ENCODE assay signal across 8 cellular contexts in the genomic region with DNA sequence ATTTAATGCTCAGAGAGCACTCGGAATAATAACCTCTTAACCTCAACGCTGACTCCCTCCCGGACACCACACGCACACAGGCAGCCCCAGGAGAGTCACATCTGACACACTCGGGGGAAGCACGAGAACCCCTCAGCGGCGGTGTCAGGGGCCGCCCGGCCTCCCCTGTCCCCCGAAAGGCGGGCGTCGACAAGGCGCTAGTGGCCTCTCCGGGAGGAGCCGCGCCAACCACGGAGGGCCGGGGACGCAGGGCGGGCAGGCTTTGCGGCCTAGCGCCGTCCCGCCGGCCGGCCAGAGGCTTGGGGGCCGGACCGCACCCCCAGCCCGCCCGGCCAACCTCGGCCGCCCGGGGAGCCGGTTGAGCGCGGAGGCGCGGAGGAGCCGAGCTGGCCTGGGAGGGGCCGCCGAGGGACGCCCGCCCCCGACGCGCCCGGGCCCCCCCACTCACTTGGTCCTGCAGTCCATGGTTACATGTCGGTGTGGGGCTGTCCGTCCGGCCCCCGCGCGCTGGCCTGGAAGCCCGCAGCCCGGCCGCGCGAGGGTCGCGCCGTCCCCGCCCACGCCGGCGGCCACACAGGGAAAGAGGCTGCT. TPM values are rescaled to one million over a fixed set of nuclear protein-coding genes. Genes with fewer than 3 reads are reported as not detected.
A peak's percentile ranks its signal among the peaks of the same experiment; 100 is the strongest.
DNase-seq lines count a peak whose midpoint lies in the region; ATAC-seq, FAIRE-seq and TF ChIP-seq lines count a peak whose summit lies in the region.

No MANE protein-coding gene starts in this region.

- H3K4me1 ChIP-seq in MM.1S (ENCODE audit: low read length) (peaks cover 52% of the 10 kb centered on the region), endothelial cell of umbilical vein (ENCODE audit: control insufficient read depth, extremely low read depth, insufficient read depth, low read length) (peaks cover 21% of the 10 kb centered on the region), muscle layer of colon (ENCODE audit: insufficient read depth, low read length) (peaks cover 19% of the 10 kb centered on the region)

- ATAC-seq in stimulated activated naive B cell treated with anti-CD40 and anti-IgM and Interleukin-4, amounts not matched to agents 10 μg/mL and 1 μg/mL and 100 μg/mL, for 72 hours (replicated peaks): peak; percentile 61 to 65

- H3F3A ChIP-seq in MM.1S (ENCODE audit: insufficient read depth, low read length): peaks cover 78% of the 10 kb centered on the region

- dilution Hi-C loops in endothelial cell of umbilical vein (cut with MboI; ENCODE audit: extremely low pct_ligation_motif_present, low sequenced_read_pairs): no loop called here

- peaks cover 0 to 1% of the 10 kb centered on the region in 2 donors for H3K36me3 Mint-ChIP-seq in stimulated activated naive B cell treated with anti-CD40 and anti-IgM and Interleukin-4, amounts not matched to agents 10 μg/mL and 1 μg/mL and 100 μg/mL, for 72 hours

- H3K36me3 ChIP-seq in MM.1S (replicated peaks; ENCODE audit: insufficient read depth, low read length) (no peaks in the 10 kb centered on the region), endothelial cell of umbilical vein (ENCODE audit: control insufficient read depth in 2 of 2, extremely low read depth in 1 of 2, insufficient read depth in 2 of 2, low read length in 2 of 2) (no peaks in the 10 kb centered on the region), muscle layer of colon (ENCODE audit: insufficient read depth, low read length) (no peaks in the 10 kb centered on the region)

- H3K27me3 Mint-ChIP-seq in stimulated activated naive B cell treated with anti-CD40 and anti-IgM and Interleukin-4, amounts not matched to agents 10 μg/mL and 1 μg/mL and 100 μg/mL, for 72 hours: no peaks in the 10 kb centered on the region

- DNase-seq in GM13976 (ENCODE audit: low spot score) (peak; percentile 68), HCEC 1CT (peak; percentile 53), MM.1S (peak; percentile 69), endothelial cell of umbilical vein (ENCODE audit: low read depth, low spot score) (peak; percentile 57), NCI-H510A (lab: John Stamatoyannopoulos, UW) (no peak)
- peak; percentile 82 for DNase-seq in activated CD8-positive, alpha-beta memory T cell treated with anti-CD3 and anti-CD28 coated beads for 24 hours
- peak; percentile 56 for DNase-seq in stimulated activated naive B cell treated with anti-CD40 and anti-IgM and Interleukin-4, amounts not matched to agents 10 μg/mL and 1 μg/mL and 100 μg/mL, for 72 hours

- H3K9me3 ChIP-seq in MM.1S (replicated peaks; ENCODE audit: insufficient read depth, low read length): no peaks in the 10 kb centered on the region
- no peaks in the 10 kb centered on the region for H3K9me3 ChIP-seq in endothelial cell of umbilical vein (replicated peaks; ENCODE audit: control insufficient read depth, insufficient read depth, low read length)
- H3K9me3 ChIP-seq in muscle layer of colon (ENCODE audit: low read length): no peaks in the 10 kb centered on the region

- H3K4me1 Mint-ChIP-seq in stimulated activated naive B cell treated with anti-CD40 and anti-IgM and Interleukin-4, amounts not matched to agents 10 μg/mL and 1 μg/mL and 100 μg/mL, for 72 hours: peaks cover 31 to 68% of the 10 kb centered on the region in 2 donors

- peak overlapping the region; percentile 15; the same call in 1 of the 2 replicates for H2AFZ ChIP-seq in MM.1S (ENCODE audit: low read length)
- H2AFZ ChIP-seq in endothelial cell of umbilical vein (ENCODE audit: low read depth, low read length): peak overlapping the region; percentile 94

- FAIRE-seq in endothelial cell of umbilical vein (lab: Jason Lieb, UNC): no peak

- H3K27me3 ChIP-seq in MM.1S (replicated peaks; ENCODE audit: insufficient read depth, low read length): no peaks in the 10 kb centered on the region
- H3K27me3 ChIP-seq in endothelial cell of umbilical vein (ENCODE audit: control insufficient read depth in 2 of 2, insufficient read depth in 2 of 2, low read length in 2 of 2): no peaks in the 10 kb centered on the region
- H3K27me3 ChIP-seq in muscle layer of colon (ENCODE audit: control insufficient read depth in 1 of 2, insufficient read depth in 2 of 2, low read length in 2 of 2): no peaks in the 10 kb centered on the region

- intact Hi-C loops in endothelial cell of umbilical vein (cut with micrococcal nuclease): loop anchor here (1.0 to 10.0 kb wide), 5 partner anchors 16 to 380 kb away; a partner anchor contains a TSS

- POLR2A ChIA-PET in endothelial cell of umbilical vein (lab: Charles Lee): no interaction called here

- H3K9ac ChIP-seq in MM.1S (ENCODE audit: low read length) (peak overlapping the region; percentile 70), endothelial cell of umbilical vein (replicated peaks; ENCODE audit: extremely low read depth, insufficient read depth, low read length) (peak overlapping the region; percentile 79), muscle layer of colon (ENCODE audit: low read length) (peak overlapping the region; percentile 23)

- H3K4me3 ChIP-seq in MM.1S (ENCODE audit: low read length) (peak overlapping the region; percentile 67), endothelial cell of umbilical vein (replicated peaks in 1 of 3; ENCODE audit: insufficient read depth in 1 of 3, low read depth in 1 of 3, low read length in 3 of 3) (peak overlapping the region; percentile 53 to 65 (median 63)), muscle layer of colon (ENCODE audit: low read depth in 1 of 2, low read length in 2 of 2) (peak overlapping the region; percentile 50 to 79)

- H3K27ac ChIP-seq in MM.1S (ENCODE audit: low read length) (peak overlapping the region; percentile 90), endothelial cell of umbilical vein (ENCODE audit: insufficient read depth, low read depth, low read length) (peak overlapping the region; percentile 30), muscle layer of colon (ENCODE audit: low read depth, low read length) (peak overlapping the region; percentile 81)

- CTCF ChIA-PET in endothelial cell of umbilical vein (lab: Charles Lee): interaction anchor here (1.1 kb wide), 1 partner anchor 94 kb away, joined by 4 read pairs; no protein-coding TSS in a partner anchor

- TF ChIP-seq CTCF in GM13976 (IDR thresholded peaks at IDR 0.05; ENCODE audit: borderline replicate concordance, control extremely low read depth, extremely low read depth, insufficient read depth, missing control alignments) (no peak), MM.1S (IDR thresholded peaks at IDR 0.05; ENCODE audit: low read length) (no peak), endothelial cell of umbilical vein (IDR thresholded peaks at IDR 0.05; ENCODE audit: extremely low read depth in 1 of 2, insufficient read depth in 1 of 2, low read depth in 1 of 2, low read length in 2 of 2) (no peak)

- TF ChIP-seq POLR2A in endothelial cell of umbilical vein (IDR thresholded peaks at IDR 0.05; ENCODE audit: low read depth, low read length): peak; percentile 38

- BruUV-seq in endothelial cell of umbilical vein (replicated peaks; lab: Mats Ljungman, UMichigan): no TSS peak

- peak overlapping the region; percentile 86 to 90 for H3K4me3 Mint-ChIP-seq in stimulated activated naive B cell treated with anti-CD40 and anti-IgM and Interleukin-4, amounts not matched to agents 10 μg/mL and 1 μg/mL and 100 μg/mL, for 72 hours

- H3K4me2 ChIP-seq in MM.1S (ENCODE audit: low read depth, low read length) (peak overlapping the region; percentile 84; the same call in 1 of the 2 replicates), endothelial cell of umbilical vein (ENCODE audit: insufficient read depth, low read length) (peak overlapping the region; percentile 93)

- H3K9me1 ChIP-seq in endothelial cell of umbilical vein (replicated peaks; ENCODE audit: control insufficient read depth, extremely low read depth, insufficient read depth, low read length): no peaks in the 10 kb centered on the region

- H4K20me1 ChIP-seq in MM.1S (ENCODE audit: insufficient read depth, low read length) (no peaks in the 10 kb centered on the region), endothelial cell of umbilical vein (replicated peaks; ENCODE audit: control insufficient read depth, extremely low read depth, insufficient read depth, low read length) (no peaks in the 10 kb centered on the region)

- in situ Hi-C loops in GM13976 (cut with MboI; ENCODE audit: low sequenced_read_pairs, unreplicated experiment): no loop called here

- H3K79me2 ChIP-seq in MM.1S (ENCODE audit: low read length) (peaks cover 47% of the 10 kb centered on the region), endothelial cell of umbilical vein (ENCODE audit: control insufficient read depth, insufficient read depth, low read length) (peaks cover 3% of the 10 kb centered on the region)

- H3K9me2 ChIP-seq in MM.1S (replicated peaks; ENCODE audit: insufficient read depth, low read length): no peaks in the 10 kb centered on the region

- peak overlapping the region; percentile 91 for H3K27ac Mint-ChIP-seq in stimulated activated naive B cell treated with anti-CD40 and anti-IgM and Interleukin-4, amounts not matched to agents 10 μg/mL and 1 μg/mL and 100 μg/mL, for 72 hours

- no peaks in the 10 kb centered on the region for H3K9me3 Mint-ChIP-seq in stimulated activated naive B cell treated with anti-CD40 and anti-IgM and Interleukin-4, amounts not matched to agents 10 μg/mL and 1 μg/mL and 100 μg/mL, for 72 hours

TF ChIP-seq in endothelial cell of umbilical vein, 7 proteins besides CTCF, POLR2A, EP300 and RAD21:
- no peak for TF ChIP-seq POLR2AphosphoS5 (IDR thresholded peaks at IDR 0.05; ENCODE audit: insufficient read depth, low read depth, low read length)
- TF ChIP-seq MYC (IDR thresholded peaks at IDR 0.05; ENCODE audit: low read depth, low read length): no peak
- TF ChIP-seq EZH2 (IDR thresholded peaks at IDR 0.05; ENCODE audit: borderline replicate concordance, low read depth, low read length, severe bottlenecking): no peak
- TF ChIP-seq, protein P1, sequence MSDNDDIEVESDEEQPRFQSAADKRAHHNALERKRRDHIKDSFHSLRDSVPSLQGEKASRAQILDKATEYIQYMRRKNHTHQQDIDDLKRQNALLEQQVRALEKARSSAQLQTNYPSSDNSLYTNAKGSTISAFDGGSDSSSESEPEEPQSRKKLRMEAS (IDR thresholded peaks at IDR 0.05; ENCODE audit: insufficient read depth, insufficient read length): no peak
- no peak for TF ChIP-seq GATA2 (IDR thresholded peaks at IDR 0.05; ENCODE audit: insufficient read depth, insufficient read length, low read depth, low read length)
- TF ChIP-seq JUN (IDR thresholded peaks at IDR 0.05; ENCODE audit: borderline replicate concordance, insufficient read depth, insufficient read length, low read depth): no peak
- no peak for TF ChIP-seq FOS (IDR thresholded peaks at IDR 0.05; ENCODE audit: borderline replicate concordance, insufficient read depth, low read length)

RNA-seq across cellular contexts. Expression of a gene that starts 0.5 kb away (rescaled TPM):
- total RNA-seq in endothelial cell of umbilical vein: 3.3 and 5.4 TPM in 2 replicates
- 0.97 and 1.2 TPM in 2 replicates for polyA plus RNA-seq in endothelial cell of umbilical vein
- polyA plus RNA-seq in endothelial cell of umbilical vein (2011; cell fraction: cytosol; rRNA removed): 0.92 and 1.1 TPM in 2 replicates
- 6.1 and 7.1 TPM in 2 replicates for polyA plus RNA-seq in endothelial cell of umbilical vein (2011; cell fraction: nucleus; rRNA removed)
- polyA plus RNA-seq in endothelial cell of umbilical vein (2012): 1.7 and 1.8 TPM in 2 replicates
- polyA minus RNA-seq in endothelial cell of umbilical vein: 6.4 and 8.3 TPM in 2 replicates
- polyA minus RNA-seq in endothelial cell of umbilical vein (2011; cell fraction: cytosol; rRNA and poly(A)+ RNA removed): 8.3 TPM
- polyA minus RNA-seq in endothelial cell of umbilical vein (2011; cell fraction: nucleus; rRNA and poly(A)+ RNA removed): 35.3 and 53.2 TPM in 2 replicates

Comparison
In these comparisons a context has a peak if more than half of its experiments do, and no peak if none do; other contexts are left out.
1. H3K27ac ChIP-seq: peak in every context shown above with its lines; median percentile 90 in MM.1S; 81 in muscle layer of colon; 30 in endothelial cell of umbilical vein.
2. H3K9ac ChIP-seq: peak in every context shown above with its lines; median percentile 79 in endothelial cell of umbilical vein; 70 in MM.1S; 23 in muscle layer of colon.